ENCODE assay signal across 15 cellular contexts in genomic region chr2:203893386-203893785, GRCh38. TPM values are rescaled to one million over a fixed set of nuclear protein-coding genes. Genes with fewer than 3 reads are reported as not detected.
A peak's percentile ranks its signal among the peaks of the same experiment; 100 is the strongest.
DNase-seq lines count a peak whose midpoint lies in the region; ATAC-seq and TF ChIP-seq lines count a peak whose summit lies in the region.
"Had no signal": no experiment of that assay in that cellular context is flagged by ENCODE, and none has a peak within 500 bp of the region (broad histone marks: within the 10 kb centered on the region; RNA-seq: fewer than 3 reads in every experiment).

No MANE protein-coding gene starts in this region.

- H3K4me1 Mint-ChIP-seq in T-helper 1 cell treated with Interleukin-12 subunit alpha and Interleukin-12 subunit beta and Interleukin-4 antibody, amounts not matched to agents 30 μg/mL and 1 μg/mL, for 36 hours (ENCODE audit: low read depth) = peaks cover 65% of the 10 kb centered on the region
- peaks cover 79% of the 10 kb centered on the region for H3K4me1 Mint-ChIP-seq in activated T-helper 2 cell treated with anti-CD3 and anti-CD28 coated beads, Interferon-gamma antibody, Interleukin-2, Interleukin-4, amounts not matched to agents 10 μg/mL and 5 μg/mL and 100 μg/mL, durations not matched to agents 14 hours and 24 hours and 36 hours (ENCODE audit: low read depth)
- H3K4me1 Mint-ChIP-seq: central memory CD8-positive, alpha-beta T cell had no signal

- TF ChIP-seq POLR2A in heart left ventricle (IDR thresholded peaks at IDR 0.05) (no peak), sigmoid colon (IDR thresholded peaks at IDR 0.05) (no peak)

- 50 to 73% (median 66%) methylated on average over 1 of the region's 1 CpG for WGBS in heart left ventricle, 4 donors
- 22 to 48% methylated on average over 1 of the region's 1 CpG for WGBS in sigmoid colon, 2 donors

- DNase-seq in T-helper 1 cell = no peak
- DNase-seq in activated T-helper 2 cell treated with anti-CD3 and anti-CD28 coated beads, Interferon-gamma antibody, Interleukin-2, Interleukin-4, amounts not matched to agents 10 μg/mL and 5 μg/mL and 100 μg/mL, durations not matched to agents 14 hours and 24 hours and 36 hours (ENCODE audit: low spot score) = no peak
- DNase-seq in heart left ventricle = peak; percentile 32 to 71 (median 57)
- peak; percentile 85 for DNase-seq in sigmoid colon
- no peak for DNase-seq in NCI-H526 treated with DMSO at 0.1 percent for 48 hours (lab: John Stamatoyannopoulos, UW)
- no peak for DNase-seq in GM13977 (ENCODE audit: low spot score)
- DNase-seq: activated naive CD4-positive, alpha-beta T cell treated with anti-CD3 and anti-CD28 coated beads, Interleukin-2, amount 10 ng/mL, durations not matched to agents 7 days and 5 days; naive B cell; NCI-H2029; tibial artery had no signal

- TF ChIP-seq EP300 in sigmoid colon (IDR thresholded peaks at IDR 0.05) = peak in 1 of 4 donors; percentile 12

- H3K27me3 Mint-ChIP-seq in T-helper 1 cell treated with Interleukin-12 subunit alpha and Interleukin-12 subunit beta and Interleukin-4 antibody, amounts not matched to agents 30 μg/mL and 1 μg/mL, for 36 hours (ENCODE audit: low read depth) = no peaks in the 10 kb centered on the region
- H3K27me3 Mint-ChIP-seq in activated T-helper 2 cell treated with anti-CD3 and anti-CD28 coated beads, Interferon-gamma antibody, Interleukin-2, Interleukin-4, amounts not matched to agents 10 μg/mL and 5 μg/mL and 100 μg/mL, durations not matched to agents 14 hours and 24 hours and 36 hours (ENCODE audit: low read depth) = no peaks in the 10 kb centered on the region
- H3K27me3 Mint-ChIP-seq: activated naive CD4-positive, alpha-beta T cell treated with anti-CD3 and anti-CD28 coated beads, Interleukin-2, amount 10 ng/mL, durations not matched to agents 7 days and 5 days had no signal

- no peaks in the 10 kb centered on the region for H3K27me3 ChIP-seq in heart left ventricle
- H3K27me3 ChIP-seq in sigmoid colon = no peaks in the 10 kb centered on the region
- H3K27me3 ChIP-seq: tibial artery had no signal

- H3K27ac Mint-ChIP-seq in T-helper 1 cell treated with Interleukin-12 subunit alpha and Interleukin-12 subunit beta and Interleukin-4 antibody, amounts not matched to agents 30 μg/mL and 1 μg/mL, for 36 hours = peak overlapping the region; percentile 88
- peak overlapping the region; percentile 92 for H3K27ac Mint-ChIP-seq in activated T-helper 2 cell treated with anti-CD3 and anti-CD28 coated beads, Interferon-gamma antibody, Interleukin-2, Interleukin-4, amounts not matched to agents 10 μg/mL and 5 μg/mL and 100 μg/mL, durations not matched to agents 14 hours and 24 hours and 36 hours
- H3K27ac Mint-ChIP-seq: activated naive CD4-positive, alpha-beta T cell treated with anti-CD3 and anti-CD28 coated beads, Interleukin-2, amount 10 ng/mL, durations not matched to agents 7 days and 5 days had no signal

- H3K36me3 ChIP-seq in heart left ventricle (no peaks in the 10 kb centered on the region), sigmoid colon (no peaks in the 10 kb centered on the region)
- H3K36me3 ChIP-seq: tibial artery had no signal

- H3K36me3 Mint-ChIP-seq in T-helper 1 cell treated with Interleukin-12 subunit alpha and Interleukin-12 subunit beta and Interleukin-4 antibody, amounts not matched to agents 30 μg/mL and 1 μg/mL, for 36 hours (ENCODE audit: low read depth) = peaks cover 10% of the 10 kb centered on the region
- H3K36me3 Mint-ChIP-seq in activated T-helper 2 cell treated with anti-CD3 and anti-CD28 coated beads, Interferon-gamma antibody, Interleukin-2, Interleukin-4, amounts not matched to agents 10 μg/mL and 5 μg/mL and 100 μg/mL, durations not matched to agents 14 hours and 24 hours and 36 hours (ENCODE audit: low read depth) = peaks cover 14% of the 10 kb centered on the region
- H3K36me3 Mint-ChIP-seq: naive B cell had no signal

- H3K4me1 ChIP-seq in heart left ventricle = peaks cover 0 to 32% (median 0%) of the 10 kb centered on the region in 12 donors
- H3K4me1 ChIP-seq in sigmoid colon = peaks cover 0 to 57% (median 39%) of the 10 kb centered on the region in 4 donors

- TF ChIP-seq CTCF in heart left ventricle (IDR thresholded peaks at IDR 0.05) (no peak), sigmoid colon (IDR thresholded peaks at IDR 0.05) (no peak), GM13977 (IDR thresholded peaks at IDR 0.05; ENCODE audit: extremely low read depth, insufficient read depth, missing control alignments) (no peak)

- peak; percentile 46 to 93 (median 88) for ATAC-seq in heart left ventricle
- no peak for ATAC-seq in HG03139 (IDR thresholded peaks at IDR 0.05; ENCODE audit: unreplicated experiment)

- H3K4me3 Mint-ChIP-seq in T-helper 1 cell treated with Interleukin-12 subunit alpha and Interleukin-12 subunit beta and Interleukin-4 antibody, amounts not matched to agents 30 μg/mL and 1 μg/mL, for 36 hours = no peak overlapping the region
- no peak overlapping the region for H3K4me3 Mint-ChIP-seq in activated T-helper 2 cell treated with anti-CD3 and anti-CD28 coated beads, Interferon-gamma antibody, Interleukin-2, Interleukin-4, amounts not matched to agents 10 μg/mL and 5 μg/mL and 100 μg/mL, durations not matched to agents 14 hours and 24 hours and 36 hours (ENCODE audit: low read depth)
- H3K4me3 Mint-ChIP-seq: activated naive CD4-positive, alpha-beta T cell treated with anti-CD3 and anti-CD28 coated beads, Interleukin-2, amount 10 ng/mL, durations not matched to agents 7 days and 5 days; central memory CD8-positive, alpha-beta T cell; naive B cell had no signal

- intact Hi-C loops in activated T-helper 2 cell treated with anti-CD3 and anti-CD28 coated beads, Interferon-gamma antibody, Interleukin-2, Interleukin-4, amounts not matched to agents 10 μg/mL and 5 μg/mL and 100 μg/mL, durations not matched to agents 14 hours and 24 hours and 36 hours (cut with micrococcal nuclease) = loop anchor here (5.0 kb wide), 2 partner anchors 104 to 214 kb away; no protein-coding TSS in a partner anchor
- intact Hi-C loops in heart left ventricle (cut with DNase I) (no loop called here), sigmoid colon (cut with DNase I) (no loop called here)

- H3K9me3 ChIP-seq in heart left ventricle (no peaks in the 10 kb centered on the region), sigmoid colon (no peaks in the 10 kb centered on the region)
- H3K9me3 ChIP-seq: tibial artery had no signal

- H3K27ac ChIP-seq in heart left ventricle = peak overlapping the region in 5 of 12 donors; percentile 15 to 69 (median 25)
- peak overlapping the region in 3 of 4 donors; percentile 61 to 78 (median 68) for H3K27ac ChIP-seq in sigmoid colon
- H3K27ac ChIP-seq: tibial artery had no signal

- in situ Hi-C loops in GM13977 (cut with MboI; ENCODE audit: low pct_unique_long_range_greater_than_20kb, low sequenced_read_pairs, unreplicated experiment) = no loop called here

- H3K4me3 ChIP-seq in heart left ventricle (no peak overlapping the region), sigmoid colon (no peak overlapping the region)
- H3K4me3 ChIP-seq: smooth muscle cell, tibial artery had no signal

- H3K9me3 Mint-ChIP-seq in T-helper 1 cell treated with Interleukin-12 subunit alpha and Interleukin-12 subunit beta and Interleukin-4 antibody, amounts not matched to agents 30 μg/mL and 1 μg/mL, for 36 hours = peaks cover under 1% of the 10 kb centered on the region
- peaks cover 4% of the 10 kb centered on the region for H3K9me3 Mint-ChIP-seq in activated T-helper 2 cell treated with anti-CD3 and anti-CD28 coated beads, Interferon-gamma antibody, Interleukin-2, Interleukin-4, amounts not matched to agents 10 μg/mL and 5 μg/mL and 100 μg/mL, durations not matched to agents 14 hours and 24 hours and 36 hours
- H3K9me3 Mint-ChIP-seq: central memory CD8-positive, alpha-beta T cell had no signal

RNA-seq across cellular contexts. Expression of gene CTLA4, which starts 25.8 kb away (rescaled TPM):
- 166 and 180 TPM in 2 replicates for total RNA-seq in activated T-helper 2 cell treated with anti-CD3 and anti-CD28 coated beads, Interferon-gamma antibody, Interleukin-2, Interleukin-4, amounts not matched to agents 10 μg/mL and 5 μg/mL and 100 μg/mL, durations not matched to agents 14 hours and 24 hours and 36 hours
- total RNA-seq in heart left ventricle = 1 to 10 TPM in 1 of 9 donors, under 1 TPM in 2, not detected in 6; 0.27 to 1.3 (median 0.50) TPM
- polyA plus RNA-seq in heart left ventricle = under 1 TPM in 1 of 2 donors, not detected in 1; 0.29 TPM
- under 1 TPM in 1 of 4 donors, not detected in 3; 0.49 TPM for total RNA-seq in sigmoid colon
- 1 to 10 TPM in 1 of 3 donors, not detected in 2; 9.0 TPM for polyA plus RNA-seq in sigmoid colon
- total RNA-seq: epithelial cell of proximal tubule, smooth muscle cell had no signal
- polyA plus RNA-seq: smooth muscle cell had no signal

RNA-seq across cellular contexts. Expression of gene ICOS, which starts 43.2 kb away (rescaled TPM):
- 76.2 and 78.7 TPM in 2 replicates for total RNA-seq in activated T-helper 2 cell treated with anti-CD3 and anti-CD28 coated beads, Interferon-gamma antibody, Interleukin-2, Interleukin-4, amounts not matched to agents 10 μg/mL and 5 μg/mL and 100 μg/mL, durations not matched to agents 14 hours and 24 hours and 36 hours
- total RNA-seq in heart left ventricle (under 1 TPM in 2 of 9 donors, not detected in 7; 0.27 to 0.85 TPM), sigmoid colon (under 1 TPM in 1 of 4 donors, not detected in 3; 0.27 TPM)
- polyA plus RNA-seq in heart left ventricle (under 1 TPM in 1 of 2 donors, not detected in 1; 0.04 TPM), sigmoid colon (1 to 10 TPM in 1 of 3 donors, not detected in 2; 6.4 TPM)
- total RNA-seq: epithelial cell of proximal tubule, smooth muscle cell had no signal
- polyA plus RNA-seq: smooth muscle cell had no signal

Comparison
In these comparisons a context has a peak if more than half of its experiments do, and no peak if none do; other contexts are left out.
1. DNase-seq: peak in heart left ventricle (5 of 5) and sigmoid colon (single experiment); none in T-helper 1 cell (0 of 5), activated T-helper 2 cell treated with anti-CD3 and anti-CD28 coated beads, Interferon-gamma antibody, Interleukin-2, Interleukin-4, amounts not matched to agents 10 μg/mL and 5 μg/mL and 100 μg/mL, durations not matched to agents 14 hours and 24 hours and 36 hours (single experiment), NCI-H526 treated with DMSO at 0.1 percent for 48 hours (single experiment) and GM13977 (single experiment).
2. RNA of gene CTLA4, which starts 25.8 kb away (total RNA-seq): 166 to 180 TPM in activated T-helper 2 cell treated with anti-CD3 and anti-CD28 coated beads, Interferon-gamma antibody, Interleukin-2, Interleukin-4, amounts not matched to agents 10 μg/mL and 5 μg/mL and 100 μg/mL, durations not matched to agents 14 hours and 24 hours and 36 hours; 0.27 to 1.3 TPM in heart left ventricle and 0.49 TPM in sigmoid colon; every median in the first group is over 10 times any median in the second.
3. RNA of gene ICOS, which starts 43.2 kb away (total RNA-seq): 76.2 to 78.7 TPM in activated T-helper 2 cell treated with anti-CD3 and anti-CD28 coated beads, Interferon-gamma antibody, Interleukin-2, Interleukin-4, amounts not matched to agents 10 μg/mL and 5 μg/mL and 100 μg/mL, durations not matched to agents 14 hours and 24 hours and 36 hours; 0.27 to 0.85 TPM in heart left ventricle and 0.27 TPM in sigmoid colon; every median in the first group is over 10 times any median in the second.